Comparison of ENCODE assay signal across 22 cellular contexts in genomic region chr4:8078610-8079015, GRCh38.
DNase-seq lines count a peak whose midpoint lies in the region; ATAC-seq, FAIRE-seq and TF ChIP-seq lines count a peak whose summit lies in the region.
"Had no signal": no experiment of that assay in that cellular context is flagged by ENCODE, and none has a peak within 500 bp of the region (broad histone marks: within the 10 kb centered on the region; RNA-seq: fewer than 3 reads in every experiment).

No MANE protein-coding gene starts in this region.

- no peak overlapping the region for H3K4ac ChIP-seq in H1 (replicated peaks; ENCODE audit: insufficient read length, low read depth, low read length)

- H2AK5ac ChIP-seq in H1 (ENCODE audit: low read depth, low read length): no peak overlapping the region

- TF ChIP-seq RAD21 in A549 (conservative IDR thresholded peaks at IDR 0.05 in 1 of 2, IDR thresholded peaks at IDR 0.05 in 1 of 2) (no peak), H1 (IDR thresholded peaks at IDR 0.05 in 1 of 2, conservative IDR thresholded peaks at IDR 0.05 in 1 of 2; ENCODE audit: low read depth in 2 of 2, low read length in 2 of 2) (no peak)

- POLR2A ChIA-PET in A549 (lab: Yijun Ruan, JAX) (no interaction called here), H1 (lab: Charles Lee; ENCODE audit: partially characterized antibody) (interaction anchor here (0.6 kb wide), 1 partner anchor 30 kb away, joined by 3 read pairs; no protein-coding TSS in a partner anchor), GM10248 (lab: Yijun Ruan, JAX) (no interaction called here)

- H3K4me3 ChIP-seq in A549 (no peak overlapping the region), H1 (ENCODE audit: extremely low read depth in 1 of 4, insufficient read depth in 2 of 4, low read depth in 3 of 4, low read length in 4 of 4) (no peak overlapping the region), psoas muscle (no peak overlapping the region)
- no peak overlapping the region for H3K4me3 ChIP-seq in BLaER1 treated with 17β-estradiol and CSF1 and Interleukin-3, amounts not matched to agents 10 nM and 100 nM

- H3K9ac ChIP-seq in BLaER1 treated with 17β-estradiol and CSF1 and Interleukin-3, amounts not matched to agents 10 nM and 100 nM: peak overlapping the region in 1 of 11 experiments; percentile 2; a peak in 1 of 22 replicates
- no peak overlapping the region for H3K9ac ChIP-seq in H1 (replicated peaks in 1 of 4; ENCODE audit: extremely low read depth in 1 of 4, low read depth in 3 of 4, low read length in 3 of 4)

- no peaks in the 10 kb centered on the region for H3K9me3 Mint-ChIP-seq in chondrocyte (ENCODE audit: low read depth)
- H3K9me3 Mint-ChIP-seq: CD14-positive monocyte; CD8-positive, alpha-beta memory T cell had no signal

- H3K4me1 Mint-ChIP-seq in chondrocyte (ENCODE audit: low read depth): no peaks in the 10 kb centered on the region
- H3K4me1 Mint-ChIP-seq: CD14-positive monocyte; CD8-positive, alpha-beta memory T cell had no signal

- H3K27me3 Mint-ChIP-seq in chondrocyte (ENCODE audit: low read depth): peaks cover 58% of the 10 kb centered on the region

- H2BK15ac ChIP-seq in H1 (ENCODE audit: low read length): no peak overlapping the region

- no peaks in the 10 kb centered on the region for H3K79me1 ChIP-seq in H1 (ENCODE audit: low read depth, low read length)

- H4K8ac ChIP-seq in H1 (ENCODE audit: extremely low read depth, insufficient read depth, low read length): no peak overlapping the region

- intact Hi-C loops in psoas muscle (cut with DNase I): no loop called here

- H3K23ac ChIP-seq in H1 (ENCODE audit: insufficient read length): no peak overlapping the region

- no peak for TF ChIP-seq POLR2A in A549 (IDR thresholded peaks at IDR 0.05; ENCODE audit: low read length)
- TF ChIP-seq POLR2A in H1 (IDR thresholded peaks at IDR 0.05; ENCODE audit: control extremely low read depth in 1 of 2, low read depth in 2 of 2, low read length in 2 of 2): no peak

- H3K4me1 ChIP-seq in A549 (no peaks in the 10 kb centered on the region), H1 (replicated peaks in 1 of 4; ENCODE audit: control insufficient read depth in 3 of 4, insufficient read depth in 4 of 4, low read length in 3 of 4) (peaks cover 4 to 8% (median 7%) of the 10 kb centered on the region in 4 experiments; a peak in 6 of 7 replicates), psoas muscle (no peaks in the 10 kb centered on the region)
- peaks cover 34 to 72% (median 63%) of the 10 kb centered on the region in 10 experiments for H3K4me1 ChIP-seq in BLaER1 treated with 17β-estradiol and CSF1 and Interleukin-3, amounts not matched to agents 10 nM and 100 nM

- FAIRE-seq in A549 (lab: Jason Lieb, UNC) (no peak), H1 (lab: Jason Lieb, UNC) (no peak)
- FAIRE-seq: A204.1, GM12892, GM19239, HTR-8/SVneo had no signal

- H3K4me2 ChIP-seq in A549 (no peak overlapping the region), H1 (ENCODE audit: insufficient read depth in 1 of 2, low read depth in 2 of 2, low read length in 2 of 2) (no peak overlapping the region)
- peak overlapping the region; percentile 59 to 94 (median 86) for H3K4me2 ChIP-seq in BLaER1 treated with 17β-estradiol and CSF1 and Interleukin-3, amounts not matched to agents 10 nM and 100 nM

- H3K27ac Mint-ChIP-seq in chondrocyte (ENCODE audit: unreplicated experiment): no peak overlapping the region
- H3K27ac Mint-ChIP-seq: CD8-positive, alpha-beta memory T cell had no signal

- H3K27me3 ChIP-seq in BLaER1 treated with 17β-estradiol and CSF1 and Interleukin-3, amounts not matched to agents 10 nM and 100 nM: peaks cover 0 to 52% (median 0%) of the 10 kb centered on the region in 11 experiments; a peak in 6 of 22 replicates
- H3K27me3 ChIP-seq in H1 (replicated peaks in 1 of 4; ENCODE audit: control insufficient read depth in 3 of 4, extremely low read depth in 1 of 4, insufficient read depth in 3 of 4, low read length in 3 of 4) (no peaks in the 10 kb centered on the region), psoas muscle (ENCODE audit: insufficient read depth in 3 of 3, low read length in 2 of 3) (no peaks in the 10 kb centered on the region)

- TF ChIP-seq EP300 in A549 (IDR thresholded peaks at IDR 0.05) (no peak), H1 (IDR thresholded peaks at IDR 0.05; ENCODE audit: borderline replicate concordance in 1 of 2, low read depth in 2 of 2, low read length in 2 of 2) (no peak)

- H3K14ac ChIP-seq in H1 (ENCODE audit: insufficient read length): no peak overlapping the region

- no peaks in the 10 kb centered on the region for H3K36me3 ChIP-seq in BLaER1 treated with 17β-estradiol and CSF1 and Interleukin-3, amounts not matched to agents 10 nM and 100 nM
- H3K36me3 ChIP-seq in H1 (ENCODE audit: control insufficient read depth in 2 of 4, insufficient read depth in 4 of 4, low read length in 3 of 4): no peaks in the 10 kb centered on the region
- peaks cover 0 to 93% of the 10 kb centered on the region in 2 donors for H3K36me3 ChIP-seq in psoas muscle (ENCODE audit: insufficient read depth in 1 of 2, low read depth in 1 of 2)

- no peak overlapping the region for H2AFZ ChIP-seq in H1 (ENCODE audit: low read length)

- no peak overlapping the region for H2BK5ac ChIP-seq in H1 (ENCODE audit: low read depth, low read length)

- ATAC-seq in A549: no peak
- ATAC-seq in psoas muscle: peak in 3 of 4 donors; percentile 9 to 17 (median 16)
- ATAC-seq: HCT116 had no signal

- H4K5ac ChIP-seq in H1 (ENCODE audit: insufficient read length, low read depth, low read length): no peak overlapping the region

- 0 out of 2 replicates have a peak overlapping the region, but pooled peaks have one; percentile 13 for H2BK20ac ChIP-seq in H1 (ENCODE audit: low read length)

- WGBS in A549 (ENCODE audit: missing lambda C conversion rate): 73% methylated on average over 8 of the region's 8 CpGs
- 95% methylated on average over 8 of the region's 8 CpGs; no CpG with 5 or more reads in 1 of the 2 experiments for WGBS in H1 (ENCODE audit: extremely low coverage in 1 of 2, insufficient coverage in 1 of 2, insufficient read length in 1 of 2, insufficient replicate concordance in 2 of 2, low coverage in 1 of 2, low lambda C conversion rate in 2 of 2, missing lambda C conversion rate in 1 of 2), 2 experiments
- WGBS in psoas muscle, 3 donors: 86 to 87% (median 86%) methylated on average over 8 of the region's 8 CpGs

- no peak for DNase-seq in A549 (ENCODE audit: low read depth in 1 of 2, low spot score in 1 of 2)
- no peak for DNase-seq in H1 (ENCODE audit: low read depth in 1 of 2, low spot score in 2 of 2)
- DNase-seq in psoas muscle: peak; percentile 10 to 44
- no peak for DNase-seq in GM10248 (ENCODE audit: extremely low spot score)
- no peak for DNase-seq in chondrocyte (ENCODE audit: low spot score)
- DNase-seq in SIG-M5 (lab: John Stamatoyannopoulos, UW): no peak
- DNase-seq: CD8-positive, alpha-beta memory T cell; DMS79 treated with DMSO at 0.1 percent for 48 hours; NCI-H1048; NCI-H1417; NCI-H1694; NCI-H2029 treated with DMSO at 0.1 percent for 48 hours; NCI-H69; SHP77 treated with DMSO at 0.1 percent for 48 hours had no signal

- no peak overlapping the region for H3K18ac ChIP-seq in H1 (ENCODE audit: extremely low read depth, low read length)

- H3K9me3 ChIP-seq in A549 (no peaks in the 10 kb centered on the region), H1 (ENCODE audit: insufficient read depth in 2 of 2, low read depth in 1 of 2, low read length in 1 of 2) (no peaks in the 10 kb centered on the region), psoas muscle (no peaks in the 10 kb centered on the region)
- peaks cover 0 to under 1% (median 0%) of the 10 kb centered on the region in 11 experiments; a peak in 1 of 22 replicates for H3K9me3 ChIP-seq in BLaER1 treated with 17β-estradiol and CSF1 and Interleukin-3, amounts not matched to agents 10 nM and 100 nM (replicated peaks in 1 of 11)

- no peak overlapping the region for H2BK120ac ChIP-seq in H1 (replicated peaks; ENCODE audit: low read depth, low read length)

- H4K20me1 ChIP-seq in BLaER1 treated with 17β-estradiol and CSF1 and Interleukin-3, amounts not matched to agents 10 nM and 100 nM: peaks cover 0 to 59% (median 5%) of the 10 kb centered on the region in 11 experiments; a peak in 10 of 22 replicates
- H4K20me1 ChIP-seq in H1 (replicated peaks in 1 of 2; ENCODE audit: control insufficient read depth in 1 of 2, insufficient read depth in 2 of 2, low read length in 2 of 2): no peaks in the 10 kb centered on the region

- no peak for TF ChIP-seq CTCF in A549 (IDR thresholded peaks at IDR 0.05)
- TF ChIP-seq CTCF in H1 (IDR thresholded peaks at IDR 0.05; ENCODE audit: control extremely low read depth in 1 of 3, insufficient read depth in 1 of 3, low read depth in 1 of 3, low read length in 3 of 3): no peak
- TF ChIP-seq CTCF in psoas muscle (IDR thresholded peaks at IDR 0.05): no peak
- TF ChIP-seq CTCF in GM10248 (IDR thresholded peaks at IDR 0.05; ENCODE audit: control extremely low read depth, extremely low read depth, low read depth, missing control alignments): no peak
- TF ChIP-seq CTCF in chondrocyte (IDR thresholded peaks at IDR 0.05): no peak

- H3K4me3 Mint-ChIP-seq in chondrocyte (ENCODE audit: unreplicated experiment): no peak overlapping the region
- H3K4me3 Mint-ChIP-seq: CD14-positive monocyte; CD8-positive, alpha-beta memory T cell had no signal

- H2BK12ac ChIP-seq in H1 (ENCODE audit: low read depth, low read length): no peak overlapping the region

- no peak overlapping the region for H4K91ac ChIP-seq in H1 (replicated peaks; ENCODE audit: insufficient read length, low read length)

- no peak overlapping the region for H3K27ac ChIP-seq in A549
- H3K27ac ChIP-seq in BLaER1 treated with 17β-estradiol and CSF1 and Interleukin-3, amounts not matched to agents 10 nM and 100 nM: peak overlapping the region in 2 of 11 experiments; percentile 16 to 52; a peak in 2 of 22 replicates
- no peak overlapping the region for H3K27ac ChIP-seq in H1 (ENCODE audit: low read depth, low read length)
- H3K27ac ChIP-seq in psoas muscle: no peak overlapping the region
- H3K27ac ChIP-seq: RWPE1 had no signal

- no peak overlapping the region for H3K56ac ChIP-seq in H1 (replicated peaks; ENCODE audit: insufficient read length, low read depth, low read length)

- no peaks in the 10 kb centered on the region for H3K79me2 ChIP-seq in H1 (ENCODE audit: control insufficient read depth in 1 of 2, insufficient read depth in 2 of 2, low read length in 2 of 2)

- CTCF ChIA-PET in A549 (lab: Yijun Ruan, JAX): no interaction called here
- CTCF ChIA-PET in H1 (lab: Charles Lee; ENCODE audit: partially characterized antibody): interaction anchor here (0.7 to 5.0 kb wide), 5 partner anchors 8 to 529 kb away, joined by 3 to 34 read pairs (median 4); no protein-coding TSS in a partner anchor
- CTCF ChIA-PET in GM10248 (lab: Yijun Ruan, JAX): no interaction called here

- peaks cover 2% of the 10 kb centered on the region for H3K36me3 Mint-ChIP-seq in chondrocyte (ENCODE audit: low read depth)
- H3K36me3 Mint-ChIP-seq: CD14-positive monocyte; CD8-positive, alpha-beta memory T cell had no signal

- H3K23me2 ChIP-seq in H1 (ENCODE audit: low read depth, low read length): no peaks in the 10 kb centered on the region; the same call in 1 of the 2 replicates

TF ChIP-seq in A549, 52 proteins besides CTCF, POLR2A, EP300 and RAD21 (continues in another document):
- no peak for TF ChIP-seq HDAC2 (IDR thresholded peaks at IDR 0.05)

TF ChIP-seq in H1, 55 proteins besides CTCF, POLR2A, EP300 and RAD21:
- TF ChIP-seq KDM1A (IDR thresholded peaks at IDR 0.05; ENCODE audit: borderline replicate concordance, low read length) (peak; percentile 93), ASH2L (IDR thresholded peaks at IDR 0.05; ENCODE audit: low read length) (no peak)

Comparison
In these comparisons a context has a peak if more than half of its experiments do, and no peak if none do; other contexts are left out.
1. ATAC-seq: peak in psoas muscle (3 of 4); none in A549 (0 of 2).
2. DNase-seq: peak in psoas muscle (2 of 2); none in A549 (0 of 2), H1 (0 of 2), GM10248 (single experiment), chondrocyte (single experiment) and SIG-M5 (single experiment).
3. H3K4me2 ChIP-seq: peak in BLaER1 treated with 17β-estradiol and CSF1 and Interleukin-3, amounts not matched to agents 10 nM and 100 nM (11 of 11); none in A549 (single experiment) and H1 (0 of 2).
4. Of the 18 proteins assayed by ChIP-seq in both H1 and A549: peak only in H1: KDM1A; only in A549: none; in both: none; in neither: 17.